ENCODE assay signal across 8 cellular contexts in genomic region chr22:40491990-40492631, GRCh38.
DNase-seq lines count a peak whose midpoint lies in the region; ATAC-seq and TF ChIP-seq lines count a peak whose summit lies in the region.

No MANE protein-coding gene starts in this region.

- peak overlapping the region; percentile 44 for H3K27ac ChIP-seq in hepatocyte
- peak overlapping the region; percentile 34 for H3K27ac ChIP-seq in temporal lobe (ENCODE audit: low read depth, low read length)

- H3K9me3 ChIP-seq in hepatocyte (ENCODE audit: low read depth): no peaks in the 10 kb centered on the region

- DNase-seq in Ammon's horn (ENCODE audit: low spot score) (peak; percentile 88), T-cell (peak in 3 of 34 experiments; percentile 3 to 4 (median 3)), hepatocyte (ENCODE audit: low spot score) (no peak), mesenteric fat pad (ENCODE audit: low spot score) (no peak), DMS 273 treated with DMSO at 0.1 percent for 48 hours (lab: John Stamatoyannopoulos, UW) (no peak)

- peaks cover 41 to 44% (median 42%) of the 10 kb centered on the region in 3 donors for H3K4me1 Mint-ChIP-seq in T-cell

- ATAC-seq in GM19023 (IDR thresholded peaks at IDR 0.05; ENCODE audit: unreplicated experiment): peak; percentile 93
- peak; percentile 82 for ATAC-seq in HG03108 (IDR thresholded peaks at IDR 0.05; ENCODE audit: unreplicated experiment)
- peak; percentile 48 to 86 (median 54) for ATAC-seq in T-cell (replicated peaks in 1 of 4)

- WGBS in hepatocyte (ENCODE audit: low lambda C conversion rate, missing lambda C conversion rate): 56% methylated on average over 5 of the region's 5 CpGs

- peaks cover 10% of the 10 kb centered on the region for H3K4me1 ChIP-seq in hepatocyte (ENCODE audit: insufficient read depth)

- no peak overlapping the region for H2AFZ ChIP-seq in hepatocyte

- no peaks in the 10 kb centered on the region for H3K9me3 Mint-ChIP-seq in T-cell

- POLR2A ChIA-PET in T-cell (lab: Charles Lee): interaction anchor here in 1 of 2 donors (0.6 kb wide), 1 partner anchor 72 kb away, joined by 3 read pairs; no protein-coding TSS in a partner anchor

- no peaks in the 10 kb centered on the region for H4K20me1 ChIP-seq in hepatocyte (ENCODE audit: insufficient read depth, poor library complexity, severe bottlenecking)

- H3K27me3 Mint-ChIP-seq in T-cell: no peaks in the 10 kb centered on the region

- CTCF ChIA-PET in T-cell (lab: Charles Lee): interaction anchor here in 1 of 2 donors (0.9 to 1.1 kb wide), 2 partner anchors 21 to 55 kb away, joined by 3 read pairs; no protein-coding TSS in a partner anchor

- no peaks in the 10 kb centered on the region for H3K27me3 ChIP-seq in hepatocyte

- H3K9me2 ChIP-seq in hepatocyte (replicated peaks; ENCODE audit: insufficient read depth): no peaks in the 10 kb centered on the region

- no peak for TF ChIP-seq CTCF in hepatocyte (IDR thresholded peaks at IDR 0.05; ENCODE audit: poor library complexity)

- H3K27ac Mint-ChIP-seq in T-cell: peak overlapping the region; percentile 81 to 87

- H3K79me2 ChIP-seq in hepatocyte: peaks cover 32% of the 10 kb centered on the region

- peaks cover 14% of the 10 kb centered on the region for H3K36me3 Mint-ChIP-seq in T-cell

- peak overlapping the region in 1 of 3 donors; percentile 12 for H3K4me3 Mint-ChIP-seq in T-cell

- H3K4me2 ChIP-seq in hepatocyte: no peak overlapping the region

- H3K36me3 ChIP-seq in hepatocyte (replicated peaks; ENCODE audit: insufficient read depth, low read depth): no peaks in the 10 kb centered on the region

- no peak overlapping the region for H3K4me3 ChIP-seq in hepatocyte
